Comparison of ENCODE assay signal across 1 cellular context in the genomic region with DNA sequence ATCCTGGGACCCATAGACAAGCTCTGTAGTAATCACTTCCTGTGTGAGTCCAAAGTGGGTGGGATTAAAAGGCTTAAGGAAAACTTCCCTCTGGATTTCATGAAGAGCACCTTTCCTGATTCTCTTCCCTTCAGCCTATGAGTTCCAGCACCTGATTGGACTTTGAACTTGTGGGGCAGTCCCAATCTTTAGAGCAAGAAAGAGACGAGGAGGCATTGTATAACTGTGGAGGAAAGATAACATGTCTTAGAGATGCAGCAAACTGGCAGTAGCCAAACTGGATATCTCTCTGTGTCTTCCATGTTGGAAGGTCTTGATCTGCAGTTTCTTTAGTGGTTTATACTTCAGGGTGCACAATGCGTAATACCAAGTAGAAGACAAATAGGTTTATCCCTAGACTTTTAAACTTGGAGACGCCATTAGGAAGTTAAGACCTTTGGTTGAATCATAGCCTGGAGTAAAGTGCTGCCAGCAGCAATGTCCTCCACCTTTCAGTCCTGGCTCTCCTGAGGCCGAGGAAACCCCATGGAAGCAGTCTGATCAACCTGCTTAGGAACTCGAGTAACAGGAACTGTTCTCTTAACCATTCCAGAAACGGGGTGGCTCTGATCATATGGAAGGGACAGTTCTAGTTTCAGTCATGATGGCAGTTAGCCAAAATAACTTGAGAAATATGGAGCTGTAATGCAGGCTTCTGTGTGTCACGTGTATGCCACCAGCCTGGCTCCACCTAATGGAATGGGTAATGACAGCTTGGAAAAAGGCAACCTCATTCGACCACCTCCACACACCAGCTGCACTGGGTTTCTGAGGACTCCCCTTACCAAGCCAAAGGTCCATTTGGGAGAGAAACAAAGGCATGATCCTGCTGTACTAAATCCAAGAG.
TF ChIP-seq lines count a peak whose summit lies in the region.

No MANE protein-coding gene starts in this region.

TF ChIP-seq in K562, 482 proteins besides CTCF, POLR2A, EP300 and RAD21 (continued from another document and continues in another):
- TF ChIP-seq, protein P1, sequence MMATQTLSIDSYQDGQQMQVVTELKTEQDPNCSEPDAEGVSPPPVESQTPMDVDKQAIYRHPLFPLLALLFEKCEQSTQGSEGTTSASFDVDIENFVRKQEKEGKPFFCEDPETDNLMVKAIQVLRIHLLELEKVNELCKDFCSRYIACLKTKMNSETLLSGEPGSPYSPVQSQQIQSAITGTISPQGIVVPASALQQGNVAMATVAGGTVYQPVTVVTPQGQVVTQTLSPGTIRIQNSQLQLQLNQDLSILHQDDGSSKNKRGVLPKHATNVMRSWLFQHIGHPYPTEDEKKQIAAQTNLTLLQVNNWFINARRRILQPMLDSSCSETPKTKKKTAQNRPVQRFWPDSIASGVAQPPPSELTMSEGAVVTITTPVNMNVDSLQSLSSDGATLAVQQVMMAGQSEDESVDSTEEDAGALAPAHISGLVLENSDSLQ (IDR thresholded peaks at IDR 0.05) = no peak
- no peak; the same call in 1 of the 2 replicates for TF ChIP-seq SP1 (CRISPR knock-in tag; IDR thresholded peaks at IDR 0.05)
- no peak for TF ChIP-seq ZNF12 (CRISPR knock-in tag; IDR thresholded peaks at IDR 0.05)
- TF ChIP-seq TARDBP (IDR thresholded peaks at IDR 0.05) = no peak
- TF ChIP-seq SOX6 (IDR thresholded peaks at IDR 0.05) = no peak; the same call in 1 of the 2 replicates
- no peak for TF ChIP-seq ZC3H8 (IDR thresholded peaks at IDR 0.05)
- TF ChIP-seq, protein P2, sequence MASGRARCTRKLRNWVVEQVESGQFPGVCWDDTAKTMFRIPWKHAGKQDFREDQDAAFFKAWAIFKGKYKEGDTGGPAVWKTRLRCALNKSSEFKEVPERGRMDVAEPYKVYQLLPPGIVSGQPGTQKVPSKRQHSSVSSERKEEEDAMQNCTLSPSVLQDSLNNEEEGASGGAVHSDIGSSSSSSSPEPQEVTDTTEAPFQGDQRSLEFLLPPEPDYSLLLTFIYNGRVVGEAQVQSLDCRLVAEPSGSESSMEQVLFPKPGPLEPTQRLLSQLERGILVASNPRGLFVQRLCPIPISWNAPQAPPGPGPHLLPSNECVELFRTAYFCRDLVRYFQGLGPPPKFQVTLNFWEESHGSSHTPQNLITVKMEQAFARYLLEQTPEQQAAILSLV (tag; IDR thresholded peaks at IDR 0.05) = no peak
- TF ChIP-seq EWSR1 (IDR thresholded peaks at IDR 0.05; ENCODE audit: borderline replicate concordance, low read depth, partially characterized antibody) = no peak
- no peak for TF ChIP-seq TGIF2 (CRISPR knock-in tag; IDR thresholded peaks at IDR 0.05)
- no peak; a peak in 2 of 4 replicates for TF ChIP-seq TRIM24 (IDR thresholded peaks at IDR 0.05)
- TF ChIP-seq ARID2 (IDR thresholded peaks at IDR 0.05) = no peak
- TF ChIP-seq L3MBTL2 (IDR thresholded peaks at IDR 0.05) = no peak
- TF ChIP-seq EHMT2 (IDR thresholded peaks at IDR 0.05) = peak; percentile 71
- TF ChIP-seq, protein P3, sequence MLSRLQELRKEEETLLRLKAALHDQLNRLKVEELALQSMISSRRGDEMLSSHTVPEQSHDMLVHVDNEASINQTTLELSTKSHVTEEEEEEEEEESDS (CRISPR knock-in tag; IDR thresholded peaks at IDR 0.05) = no peak
- no peak for TF ChIP-seq MEIS2 (IDR thresholded peaks at IDR 0.05; ENCODE audit: partially characterized antibody)
- peak; percentile 68; the same call in 1 of the 2 replicates for TF ChIP-seq GATA2 (CRISPR knock-in tag; IDR thresholded peaks at IDR 0.05)
- no peak for TF ChIP-seq HLTF (IDR thresholded peaks at IDR 0.05)
- no peak for TF ChIP-seq TFAM (CRISPR knock-in tag; conservative IDR thresholded peaks at IDR 0.05)
- TF ChIP-seq ZKSCAN1 (IDR thresholded peaks at IDR 0.05; ENCODE audit: low read depth, low read length) = no peak
- peak; percentile 58; the same call in 1 of the 2 replicates for TF ChIP-seq NCOR1 (IDR thresholded peaks at IDR 0.05)
- TF ChIP-seq ZNF57 (CRISPR knock-in tag; IDR thresholded peaks at IDR 0.05) = no peak
- TF ChIP-seq CBX1 (IDR thresholded peaks at IDR 0.05; ENCODE audit: low read depth) = no peak
- no peak for TF ChIP-seq HMG20A (CRISPR knock-in tag; conservative IDR thresholded peaks at IDR 0.05)
- TF ChIP-seq, protein P4, sequence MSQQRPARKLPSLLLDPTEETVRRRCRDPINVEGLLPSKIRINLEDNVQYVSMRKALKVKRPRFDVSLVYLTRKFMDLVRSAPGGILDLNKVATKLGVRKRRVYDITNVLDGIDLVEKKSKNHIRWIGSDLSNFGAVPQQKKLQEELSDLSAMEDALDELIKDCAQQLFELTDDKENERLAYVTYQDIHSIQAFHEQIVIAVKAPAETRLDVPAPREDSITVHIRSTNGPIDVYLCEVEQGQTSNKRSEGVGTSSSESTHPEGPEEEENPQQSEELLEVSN (IDR thresholded peaks at IDR 0.05; ENCODE audit: borderline replicate concordance in 1 of 2, extremely low read depth in 1 of 2, insufficient read depth in 1 of 2, insufficient read length in 1 of 2, low read depth in 1 of 2, low read length in 1 of 2, poor library complexity in 1 of 2, severe bottlenecking in 1 of 2) = no peak
- TF ChIP-seq NBN (IDR thresholded peaks at IDR 0.05; ENCODE audit: low read depth) = no peak
- 0 out of 2 replicates have a peak, but pooled peaks have one; percentile 6 for TF ChIP-seq MTA2 (IDR thresholded peaks at IDR 0.05; ENCODE audit: low read depth)
- peak; percentile 35; the same call in 1 of the 2 replicates for TF ChIP-seq KLF16 (IDR thresholded peaks at IDR 0.05)
- TF ChIP-seq, protein P5, sequence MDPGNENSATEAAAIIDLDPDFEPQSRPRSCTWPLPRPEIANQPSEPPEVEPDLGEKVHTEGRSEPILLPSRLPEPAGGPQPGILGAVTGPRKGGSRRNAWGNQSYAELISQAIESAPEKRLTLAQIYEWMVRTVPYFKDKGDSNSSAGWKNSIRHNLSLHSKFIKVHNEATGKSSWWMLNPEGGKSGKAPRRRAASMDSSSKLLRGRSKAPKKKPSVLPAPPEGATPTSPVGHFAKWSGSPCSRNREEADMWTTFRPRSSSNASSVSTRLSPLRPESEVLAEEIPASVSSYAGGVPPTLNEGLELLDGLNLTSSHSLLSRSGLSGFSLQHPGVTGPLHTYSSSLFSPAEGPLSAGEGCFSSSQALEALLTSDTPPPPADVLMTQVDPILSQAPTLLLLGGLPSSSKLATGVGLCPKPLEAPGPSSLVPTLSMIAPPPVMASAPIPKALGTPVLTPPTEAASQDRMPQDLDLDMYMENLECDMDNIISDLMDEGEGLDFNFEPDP (CRISPR knock-in tag; IDR thresholded peaks at IDR 0.05) = peak; percentile 46; the same call in 1 of the 2 replicates
- TF ChIP-seq, protein P6, sequence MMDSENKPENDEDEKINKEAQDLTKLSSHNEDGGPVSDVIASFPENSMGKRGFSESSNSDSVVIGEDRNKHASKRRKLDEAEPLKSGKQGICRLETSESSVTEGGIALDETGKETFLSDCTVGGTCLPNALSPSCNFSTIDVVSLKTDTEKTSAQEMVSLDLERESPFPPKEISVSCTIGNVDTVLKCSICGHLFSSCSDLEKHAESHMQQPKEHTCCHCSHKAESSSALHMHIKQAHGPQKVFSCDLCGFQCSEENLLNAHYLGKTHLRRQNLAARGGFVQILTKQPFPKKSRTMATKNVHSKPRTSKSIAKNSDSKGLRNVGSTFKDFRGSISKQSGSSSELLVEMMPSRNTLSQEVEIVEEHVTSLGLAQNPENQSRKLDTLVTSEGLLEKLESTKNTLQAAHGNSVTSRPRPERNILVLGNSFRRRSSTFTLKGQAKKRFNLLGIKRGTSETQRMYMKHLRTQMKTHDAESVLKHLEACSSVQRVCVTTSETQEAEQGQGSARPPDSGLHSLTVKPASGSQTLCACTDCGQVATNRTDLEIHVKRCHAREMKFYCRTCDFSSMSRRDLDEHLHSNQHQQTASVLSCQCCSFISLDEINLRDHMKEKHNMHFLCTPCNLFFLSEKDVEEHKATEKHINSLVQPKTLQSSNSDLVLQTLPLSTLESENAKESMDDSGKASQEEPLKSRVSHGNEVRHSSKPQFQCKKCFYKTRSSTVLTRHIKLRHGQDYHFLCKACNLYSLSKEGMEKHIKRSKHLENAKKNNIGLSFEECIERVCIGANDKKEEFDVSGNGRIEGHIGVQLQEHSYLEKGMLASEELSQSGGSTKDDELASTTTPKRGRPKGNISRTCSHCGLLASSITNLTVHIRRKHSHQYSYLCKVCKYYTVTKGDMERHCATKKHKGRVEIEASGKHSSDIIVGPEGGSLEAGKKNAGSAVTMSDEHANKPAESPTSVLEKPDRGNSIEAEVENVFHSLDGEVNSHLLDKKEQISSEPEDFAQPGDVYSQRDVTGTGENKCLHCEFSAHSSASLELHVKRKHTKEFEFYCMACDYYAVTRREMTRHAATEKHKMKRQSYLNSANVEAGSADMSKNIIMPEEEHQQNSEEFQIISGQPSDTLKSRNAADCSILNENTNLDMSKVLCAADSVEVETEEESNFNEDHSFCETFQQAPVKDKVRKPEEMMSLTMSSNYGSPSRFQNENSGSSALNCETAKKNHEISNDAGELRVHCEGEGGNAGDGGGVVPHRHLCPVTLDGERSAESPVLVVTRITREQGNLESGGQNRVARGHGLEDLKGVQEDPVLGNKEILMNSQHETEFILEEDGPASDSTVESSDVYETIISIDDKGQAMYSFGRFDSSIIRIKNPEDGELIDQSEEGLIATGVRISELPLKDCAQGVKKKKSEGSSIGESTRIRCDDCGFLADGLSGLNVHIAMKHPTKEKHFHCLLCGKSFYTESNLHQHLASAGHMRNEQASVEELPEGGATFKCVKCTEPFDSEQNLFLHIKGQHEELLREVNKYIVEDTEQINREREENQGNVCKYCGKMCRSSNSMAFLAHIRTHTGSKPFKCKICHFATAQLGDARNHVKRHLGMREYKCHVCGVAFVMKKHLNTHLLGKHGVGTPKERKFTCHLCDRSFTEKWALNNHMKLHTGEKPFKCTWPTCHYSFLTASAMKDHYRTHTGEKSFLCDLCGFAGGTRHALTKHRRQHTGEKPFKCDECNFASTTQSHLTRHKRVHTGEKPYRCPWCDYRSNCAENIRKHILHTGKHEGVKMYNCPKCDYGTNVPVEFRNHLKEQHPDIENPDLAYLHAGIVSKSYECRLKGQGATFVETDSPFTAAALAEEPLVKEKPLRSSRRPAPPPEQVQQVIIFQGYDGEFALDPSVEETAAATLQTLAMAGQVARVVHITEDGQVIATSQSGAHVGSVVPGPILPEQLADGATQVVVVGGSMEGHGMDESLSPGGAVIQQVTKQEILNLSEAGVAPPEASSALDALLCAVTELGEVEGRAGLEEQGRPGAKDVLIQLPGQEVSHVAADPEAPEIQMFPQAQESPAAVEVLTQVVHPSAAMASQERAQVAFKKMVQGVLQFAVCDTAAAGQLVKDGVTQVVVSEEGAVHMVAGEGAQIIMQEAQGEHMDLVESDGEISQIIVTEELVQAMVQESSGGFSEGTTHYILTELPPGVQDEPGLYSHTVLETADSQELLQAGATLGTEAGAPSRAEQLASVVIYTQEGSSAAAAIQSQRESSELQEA (IDR thresholded peaks at IDR 0.05; ENCODE audit: low read depth) = no peak
- no peak for TF ChIP-seq KDM1A (IDR thresholded peaks at IDR 0.05)
- no peak for TF ChIP-seq SRF (CRISPR knock-in tag; IDR thresholded peaks at IDR 0.05)
- no peak for TF ChIP-seq NCOA2 (IDR thresholded peaks at IDR 0.05; ENCODE audit: partially characterized antibody in 2 of 2)
- peak; percentile 54 for TF ChIP-seq POLR2H (tag; IDR thresholded peaks at IDR 0.05; ENCODE audit: low read depth)
- TF ChIP-seq, protein P7, sequence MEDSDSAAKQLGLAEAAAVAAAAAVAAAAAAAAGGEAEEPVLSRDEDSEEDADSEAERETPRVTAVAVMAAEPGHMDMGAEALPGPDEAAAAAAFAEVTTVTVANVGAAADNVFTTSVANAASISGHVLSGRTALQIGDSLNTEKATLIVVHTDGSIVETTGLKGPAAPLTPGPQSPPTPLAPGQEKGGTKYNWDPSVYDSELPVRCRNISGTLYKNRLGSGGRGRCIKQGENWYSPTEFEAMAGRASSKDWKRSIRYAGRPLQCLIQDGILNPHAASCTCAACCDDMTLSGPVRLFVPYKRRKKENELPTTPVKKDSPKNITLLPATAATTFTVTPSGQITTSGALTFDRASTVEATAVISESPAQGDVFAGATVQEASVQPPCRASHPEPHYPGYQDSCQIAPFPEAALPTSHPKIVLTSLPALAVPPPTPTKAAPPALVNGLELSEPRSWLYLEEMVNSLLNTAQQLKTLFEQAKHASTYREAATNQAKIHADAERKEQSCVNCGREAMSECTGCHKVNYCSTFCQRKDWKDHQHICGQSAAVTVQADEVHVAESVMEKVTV (CRISPR knock-in tag; IDR thresholded peaks at IDR 0.05) = 0 out of 2 replicates have a peak, but pooled peaks have one; percentile 4
- TF ChIP-seq ZNF778 (CRISPR knock-in tag; IDR thresholded peaks at IDR 0.05) = no peak
- no peak for TF ChIP-seq PPARD (CRISPR knock-in tag; IDR thresholded peaks at IDR 0.05)
- TF ChIP-seq, protein P8, sequence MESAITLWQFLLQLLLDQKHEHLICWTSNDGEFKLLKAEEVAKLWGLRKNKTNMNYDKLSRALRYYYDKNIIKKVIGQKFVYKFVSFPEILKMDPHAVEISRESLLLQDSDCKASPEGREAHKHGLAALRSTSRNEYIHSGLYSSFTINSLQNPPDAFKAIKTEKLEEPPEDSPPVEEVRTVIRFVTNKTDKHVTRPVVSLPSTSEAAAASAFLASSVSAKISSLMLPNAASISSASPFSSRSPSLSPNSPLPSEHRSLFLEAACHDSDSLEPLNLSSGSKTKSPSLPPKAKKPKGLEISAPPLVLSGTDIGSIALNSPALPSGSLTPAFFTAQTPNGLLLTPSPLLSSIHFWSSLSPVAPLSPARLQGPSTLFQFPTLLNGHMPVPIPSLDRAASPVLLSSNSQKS (CRISPR knock-in tag; IDR thresholded peaks at IDR 0.05) = no peak
- TF ChIP-seq, protein P9, sequence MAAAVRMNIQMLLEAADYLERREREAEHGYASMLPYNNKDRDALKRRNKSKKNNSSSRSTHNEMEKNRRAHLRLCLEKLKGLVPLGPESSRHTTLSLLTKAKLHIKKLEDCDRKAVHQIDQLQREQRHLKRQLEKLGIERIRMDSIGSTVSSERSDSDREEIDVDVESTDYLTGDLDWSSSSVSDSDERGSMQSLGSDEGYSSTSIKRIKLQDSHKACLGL (CRISPR knock-in tag; IDR thresholded peaks at IDR 0.05; ENCODE audit: borderline replicate concordance, poor library complexity, severe bottlenecking) = no peak
- TF ChIP-seq ESRRB (CRISPR knock-in tag; IDR thresholded peaks at IDR 0.05; ENCODE audit: borderline replicate concordance) = no peak
- TF ChIP-seq ZNF785 (CRISPR knock-in tag; IDR thresholded peaks at IDR 0.05) = no peak
- TF ChIP-seq CBX2 (IDR thresholded peaks at IDR 0.05; ENCODE audit: insufficient read depth, low read length, poor library complexity, severe bottlenecking) = no peak
- no peak for TF ChIP-seq BDP1 (IDR thresholded peaks at IDR 0.05; ENCODE audit: insufficient read depth, insufficient read length)
- no peak for TF ChIP-seq ZNF589 (CRISPR knock-in tag; IDR thresholded peaks at IDR 0.05; ENCODE audit: low read depth)
- TF ChIP-seq LEF1 (IDR thresholded peaks at IDR 0.05) = no peak
- TF ChIP-seq, protein P10, sequence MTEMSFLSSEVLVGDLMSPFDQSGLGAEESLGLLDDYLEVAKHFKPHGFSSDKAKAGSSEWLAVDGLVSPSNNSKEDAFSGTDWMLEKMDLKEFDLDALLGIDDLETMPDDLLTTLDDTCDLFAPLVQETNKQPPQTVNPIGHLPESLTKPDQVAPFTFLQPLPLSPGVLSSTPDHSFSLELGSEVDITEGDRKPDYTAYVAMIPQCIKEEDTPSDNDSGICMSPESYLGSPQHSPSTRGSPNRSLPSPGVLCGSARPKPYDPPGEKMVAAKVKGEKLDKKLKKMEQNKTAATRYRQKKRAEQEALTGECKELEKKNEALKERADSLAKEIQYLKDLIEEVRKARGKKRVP (CRISPR knock-in tag; IDR thresholded peaks at IDR 0.05) = no peak; the same call in 1 of the 2 replicates
- peak; percentile 6; the same call in 1 of the 2 replicates for TF ChIP-seq NR2F6 (CRISPR knock-in tag; IDR thresholded peaks at IDR 0.05)
- TF ChIP-seq SIX5 (IDR thresholded peaks at IDR 0.05; ENCODE audit: borderline replicate concordance in 1 of 2, insufficient read depth in 1 of 2, low read depth in 1 of 2, low read length in 2 of 2) = no peak
- no peak for TF ChIP-seq RBM22 (IDR thresholded peaks at IDR 0.05; ENCODE audit: low read depth, low read length, poor library complexity, severe bottlenecking)
